ENCODE assay signal across 1 cellular context in the genomic region with DNA sequence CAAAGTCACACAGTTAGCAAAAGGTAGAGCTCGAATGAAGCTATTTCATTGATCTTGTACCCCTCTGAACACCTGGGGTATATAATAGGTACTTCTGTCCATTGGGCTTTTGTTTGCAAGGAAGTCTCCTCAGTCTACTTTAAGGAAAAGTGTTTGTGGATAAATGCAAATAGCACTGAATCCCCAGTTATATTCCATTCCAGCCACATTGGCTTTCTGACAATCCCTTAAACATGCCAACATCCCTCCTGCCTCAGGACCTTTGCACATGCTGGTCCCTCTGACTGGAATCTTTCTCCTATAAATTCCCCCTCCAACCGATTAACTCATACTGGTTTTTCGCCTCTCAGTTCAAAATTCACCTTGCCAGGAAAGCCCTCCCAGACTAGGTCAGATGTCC.
TF ChIP-seq lines count a peak whose summit lies in the region.

No MANE protein-coding gene starts in this region.

TF ChIP-seq in HCT116, 20 proteins besides CTCF, POLR2A, EP300 and RAD21 (continued from another document):
- TF ChIP-seq POLR2AphosphoS5 (IDR thresholded peaks at IDR 0.05; ENCODE audit: low read depth, low read length), result peak; percentile 45
